1 cellular context compared by ENCODE assay signal in the genomic region with DNA sequence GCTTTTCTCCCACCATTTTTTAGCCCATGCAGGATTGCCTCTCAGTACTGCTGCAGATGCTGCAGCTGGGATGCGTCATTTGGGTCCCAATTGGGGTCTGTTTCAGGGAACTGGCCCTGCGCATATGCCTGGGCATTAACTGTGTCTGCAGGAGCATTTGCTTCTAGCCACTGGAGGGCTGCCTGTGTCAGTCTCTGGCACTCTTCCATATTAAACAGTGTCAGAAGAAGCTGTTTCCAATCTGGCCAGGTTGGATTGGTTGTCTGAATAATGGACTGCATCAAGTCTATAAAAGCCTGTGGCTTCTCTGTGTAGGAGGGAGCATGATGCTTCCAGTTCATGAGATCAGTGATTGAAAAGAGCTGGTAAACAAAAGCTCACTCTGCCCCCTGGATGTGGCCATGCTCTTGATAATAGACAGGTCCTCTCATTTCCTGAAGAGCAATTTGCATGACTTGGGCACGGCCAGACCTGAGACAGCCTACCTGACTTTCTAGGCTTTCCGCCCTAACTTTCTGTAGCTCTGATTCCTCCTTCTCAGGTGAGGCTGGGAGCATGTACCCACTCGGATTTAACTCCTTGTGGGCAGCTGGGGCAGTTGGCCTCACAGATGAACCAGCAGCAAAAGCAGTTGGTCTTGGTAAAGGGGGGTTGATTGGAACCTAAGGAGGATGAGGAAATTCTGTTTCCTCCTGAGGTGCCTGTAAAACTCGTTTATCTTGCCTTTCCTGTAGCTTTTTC.
TF ChIP-seq lines count a peak whose summit lies in the region.

No MANE protein-coding gene starts in this region.

TF ChIP-seq in HepG2, 621 proteins besides CTCF, POLR2A, EP300 and RAD21 (continued from another document and continues in another):
- TF ChIP-seq, protein P1, sequence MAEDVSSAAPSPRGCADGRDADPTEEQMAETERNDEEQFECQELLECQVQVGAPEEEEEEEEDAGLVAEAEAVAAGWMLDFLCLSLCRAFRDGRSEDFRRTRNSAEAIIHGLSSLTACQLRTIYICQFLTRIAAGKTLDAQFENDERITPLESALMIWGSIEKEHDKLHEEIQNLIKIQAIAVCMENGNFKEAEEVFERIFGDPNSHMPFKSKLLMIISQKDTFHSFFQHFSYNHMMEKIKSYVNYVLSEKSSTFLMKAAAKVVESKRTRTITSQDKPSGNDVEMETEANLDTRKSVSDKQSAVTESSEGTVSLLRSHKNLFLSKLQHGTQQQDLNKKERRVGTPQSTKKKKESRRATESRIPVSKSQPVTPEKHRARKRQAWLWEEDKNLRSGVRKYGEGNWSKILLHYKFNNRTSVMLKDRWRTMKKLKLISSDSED (CRISPR knock-in tag; IDR thresholded peaks at IDR 0.05), result no peak
- TF ChIP-seq ZNF280B (CRISPR knock-in tag; IDR thresholded peaks at IDR 0.05; ENCODE audit: borderline replicate concordance) (no peak), SIN3A (IDR thresholded peaks at IDR 0.05; ENCODE audit: borderline replicate concordance, low read depth, low read length) (no peak), ATF7 (IDR thresholded peaks at IDR 0.05) (no peak), ATF7 (CRISPR knock-in tag; IDR thresholded peaks at IDR 0.05) (no peak), AGO2 (optimal IDR thresholded peaks at IDR 0.05; ENCODE audit: low read depth, low read length) (no peak), ZMYM4 (CRISPR knock-in tag; IDR thresholded peaks at IDR 0.05) (peak; percentile 79; the same call in 1 of the 2 replicates), ARID5B (CRISPR knock-in tag; IDR thresholded peaks at IDR 0.05) (peak; percentile 63), HNF4A (CRISPR knock-in tag; IDR thresholded peaks at IDR 0.05) (peak; percentile 28; the same call in 1 of the 2 replicates), EHMT2 (IDR thresholded peaks at IDR 0.05; ENCODE audit: borderline replicate concordance, low read depth, low read length) (peak; percentile 26; the same call in 1 of the 2 replicates), PPARG (CRISPR knock-in tag; conservative IDR thresholded peaks at IDR 0.05) (0 out of 2 replicates have a peak, but pooled peaks have one; percentile 9), SP2 (CRISPR knock-in tag; IDR thresholded peaks at IDR 0.05) (no peak), NCOR1 (IDR thresholded peaks at IDR 0.05; ENCODE audit: borderline replicate concordance, low read length) (peak; percentile 47; the same call in 1 of the 2 replicates), ZBTB7B (CRISPR knock-in tag; IDR thresholded peaks at IDR 0.05) (no peak), ZNF10 (CRISPR knock-in tag; IDR thresholded peaks at IDR 0.05; ENCODE audit: borderline replicate concordance, low read depth) (no peak), ZNF274 (CRISPR knock-in tag; IDR thresholded peaks at IDR 0.05) (0 out of 2 replicates have a peak, but pooled peaks have one; percentile 46), HNRNPL (IDR thresholded peaks at IDR 0.05; ENCODE audit: low read depth, low read length) (0 out of 2 replicates have a peak, but pooled peaks have one; percentile 19), SETDB1 (CRISPR knock-in tag; IDR thresholded peaks at IDR 0.05; ENCODE audit: borderline replicate concordance) (no peak), MED1 (CRISPR knock-in tag; IDR thresholded peaks at IDR 0.05) (peak; percentile 85), ZNF143 (CRISPR knock-in tag; IDR thresholded peaks at IDR 0.05) (no peak), ELF3 (CRISPR knock-in tag; IDR thresholded peaks at IDR 0.05) (peak; percentile 70), FOSL2 (CRISPR knock-in tag; IDR thresholded peaks at IDR 0.05) (0 out of 2 replicates have a peak, but pooled peaks have one; percentile 23), RFX5 (IDR thresholded peaks at IDR 0.05; ENCODE audit: low read depth, low read length) (no peak), ZNF275 (CRISPR knock-in tag; IDR thresholded peaks at IDR 0.05; ENCODE audit: borderline replicate concordance) (no peak), MYC (CRISPR knock-in tag; IDR thresholded peaks at IDR 0.05; ENCODE audit: borderline replicate concordance) (no peak), BRCA1 (CRISPR knock-in tag; IDR thresholded peaks at IDR 0.05) (no peak), ISX (CRISPR knock-in tag; conservative IDR thresholded peaks at IDR 0.05) (no peak), ZNF788 (CRISPR knock-in tag; IDR thresholded peaks at IDR 0.05; ENCODE audit: borderline replicate concordance) (no peak; the same call in 1 of the 2 replicates), SMC3 (IDR thresholded peaks at IDR 0.05; ENCODE audit: low read length) (peak; percentile 26; the same call in 1 of the 2 replicates), ARHGAP35 (CRISPR knock-in tag; IDR thresholded peaks at IDR 0.05; ENCODE audit: borderline replicate concordance) (no peak), RARA (CRISPR knock-in tag; IDR thresholded peaks at IDR 0.05) (peak; percentile 61; the same call in 1 of the 2 replicates), KDM5B (CRISPR knock-in tag; IDR thresholded peaks at IDR 0.05; ENCODE audit: borderline replicate concordance) (peak; percentile 41; the same call in 1 of the 2 replicates), FOXJ3 (CRISPR knock-in tag; IDR thresholded peaks at IDR 0.05; ENCODE audit: borderline replicate concordance) (0 out of 2 replicates have a peak, but pooled peaks have one; percentile 34), HMGXB3 (CRISPR knock-in tag; IDR thresholded peaks at IDR 0.05; ENCODE audit: borderline replicate concordance) (peak; percentile 38; the same call in 1 of the 2 replicates), ZNF563 (CRISPR knock-in tag; IDR thresholded peaks at IDR 0.05) (no peak), PAX8 (CRISPR knock-in tag; IDR thresholded peaks at IDR 0.05; ENCODE audit: borderline replicate concordance) (no peak), ZNF234 (CRISPR knock-in tag; conservative IDR thresholded peaks at IDR 0.05) (no peak), ZFYVE20 (CRISPR knock-in tag; IDR thresholded peaks at IDR 0.05; ENCODE audit: borderline replicate concordance, low read depth) (no peak), DNMT3B (CRISPR knock-in tag; conservative IDR thresholded peaks at IDR 0.05) (0 out of 2 replicates have a peak, but pooled peaks have one; percentile 7)
- TF ChIP-seq, protein P2, sequence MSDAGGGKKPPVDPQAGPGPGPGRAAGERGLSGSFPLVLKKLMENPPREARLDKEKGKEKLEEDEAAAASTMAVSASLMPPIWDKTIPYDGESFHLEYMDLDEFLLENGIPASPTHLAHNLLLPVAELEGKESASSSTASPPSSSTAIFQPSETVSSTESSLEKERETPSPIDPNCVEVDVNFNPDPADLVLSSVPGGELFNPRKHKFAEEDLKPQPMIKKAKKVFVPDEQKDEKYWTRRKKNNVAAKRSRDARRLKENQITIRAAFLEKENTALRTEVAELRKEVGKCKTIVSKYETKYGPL (CRISPR knock-in tag; IDR thresholded peaks at IDR 0.05), result no peak
- TF ChIP-seq, protein P3, sequence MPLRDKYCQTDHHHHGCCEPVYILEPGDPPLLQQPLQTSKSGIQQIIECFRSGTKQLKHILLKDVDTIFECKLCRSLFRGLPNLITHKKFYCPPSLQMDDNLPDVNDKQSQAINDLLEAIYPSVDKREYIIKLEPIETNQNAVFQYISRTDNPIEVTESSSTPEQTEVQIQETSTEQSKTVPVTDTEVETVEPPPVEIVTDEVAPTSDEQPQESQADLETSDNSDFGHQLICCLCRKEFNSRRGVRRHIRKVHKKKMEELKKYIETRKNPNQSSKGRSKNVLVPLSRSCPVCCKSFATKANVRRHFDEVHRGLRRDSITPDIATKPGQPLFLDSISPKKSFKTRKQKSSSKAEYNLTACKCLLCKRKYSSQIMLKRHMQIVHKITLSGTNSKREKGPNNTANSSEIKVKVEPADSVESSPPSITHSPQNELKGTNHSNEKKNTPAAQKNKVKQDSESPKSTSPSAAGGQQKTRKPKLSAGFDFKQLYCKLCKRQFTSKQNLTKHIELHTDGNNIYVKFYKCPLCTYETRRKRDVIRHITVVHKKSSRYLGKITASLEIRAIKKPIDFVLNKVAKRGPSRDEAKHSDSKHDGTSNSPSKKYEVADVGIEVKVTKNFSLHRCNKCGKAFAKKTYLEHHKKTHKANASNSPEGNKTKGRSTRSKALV (CRISPR knock-in tag; IDR thresholded peaks at IDR 0.05), result no peak
- TF ChIP-seq, protein P4, sequence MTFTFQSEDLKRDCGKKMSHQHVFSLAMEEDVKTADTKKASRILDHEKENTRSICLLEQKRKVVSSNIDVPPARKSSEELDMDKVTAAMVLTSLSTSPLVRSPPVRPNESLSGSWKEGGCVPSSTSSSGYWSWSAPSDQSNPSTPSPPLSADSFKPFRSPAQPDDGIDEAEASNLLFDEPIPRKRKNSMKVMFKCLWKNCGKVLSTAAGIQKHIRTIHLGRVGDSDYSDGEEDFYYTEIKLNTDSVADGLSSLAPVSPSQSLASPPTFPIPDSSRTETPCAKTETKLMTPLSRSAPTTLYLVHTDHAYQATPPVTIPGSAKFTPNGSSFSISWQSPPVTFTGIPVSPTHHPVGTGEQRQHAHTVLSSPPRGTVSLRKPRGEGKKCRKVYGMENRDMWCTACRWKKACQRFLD (CRISPR knock-in tag; IDR thresholded peaks at IDR 0.05; ENCODE audit: borderline replicate concordance), result no peak
